Comparison of ENCODE assay signal across 23 cellular contexts in the genomic region with DNA sequence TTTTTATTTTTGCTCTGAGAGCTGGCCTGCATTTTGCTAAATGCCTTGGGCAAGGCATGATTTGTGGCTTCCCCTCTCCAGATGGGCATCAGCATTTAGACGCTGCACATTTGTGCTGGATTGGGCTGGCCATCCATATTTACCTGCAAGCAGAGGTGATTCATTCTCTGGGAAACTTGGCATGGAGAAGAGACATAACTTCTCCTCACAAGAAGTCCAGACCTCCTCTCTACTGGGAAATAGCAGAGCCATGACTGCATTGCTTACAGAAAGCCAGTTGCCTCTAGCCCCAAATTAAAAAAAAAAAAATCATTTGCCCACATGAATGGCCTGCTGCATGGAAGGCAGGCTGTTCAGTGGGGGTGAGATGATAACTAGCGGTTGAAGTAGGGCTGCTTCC.
"Had no signal": no experiment of that assay in that cellular context is flagged by ENCODE, and none has a peak within 500 bp of the region (broad histone marks: within the 10 kb centered on the region; RNA-seq: fewer than 3 reads in every experiment).

No MANE protein-coding gene starts in this region.

- DNase-seq: activated B cell treated with CpG ODN at 0.5 μM for 24 hours; activated CD4-positive, alpha-beta T cell treated with anti-CD3 and anti-CD28 coated beads for 36 hours; activated CD4-positive, alpha-beta T cell treated with anti-CD3 and anti-CD28 coated beads, Interleukin-2, amount 50 U/mL, for 4 hours; activated CD8-positive, alpha-beta memory T cell treated with anti-CD3 and anti-CD28 coated beads for 24 hours; activated CD8-positive, alpha-beta memory T cell treated with anti-CD3 and anti-CD28 coated beads, Interleukin-2, amount 50 U/mL, for 4 hours; activated T-cell treated with anti-CD3 and anti-CD28 coated beads, Interleukin-2, amount 50 U/mL, for 24 hours; aorta; central memory CD4-positive, alpha-beta T cell; dermis blood vessel endothelial cell; effector CD8-positive, alpha-beta T cell; kidney; naive thymus-derived CD4-positive, alpha-beta T cell; stimulated activated CD4-positive, alpha-beta T cell treated with anti-CD3 and anti-CD28 coated beads, Interleukin-4, amount 100 ng/mL, for 1 hour; stimulated activated naive CD4-positive, alpha-beta T cell; T-helper 1 cell; T-helper 9 cell; upper lobe of left lung had no signal

- ATAC-seq: activated CD4-positive, alpha-beta T cell treated with anti-CD3 and anti-CD28 coated beads for 36 hours; activated naive CD4-positive, alpha-beta T cell treated with anti-CD3 and anti-CD28 coated beads, Interleukin-2, amount 50 U/mL, for 72 hours; activated T-helper 17 cell treated with anti-CD3 and anti-CD28 coated beads, Interleukin-2, amount 50 U/mL, for 72 hours; esophagus mucosa; left lobe of liver; naive thymus-derived CD4-positive, alpha-beta T cell had no signal

- H3K9me3 Mint-ChIP-seq: activated B cell treated with CpG ODN at 0.5 μM for 24 hours; activated naive CD4-positive, alpha-beta T cell treated with anti-CD3 and anti-CD28 coated beads, Interleukin-2, amount 50 U/mL, for 72 hours; activated T-cell treated with anti-CD3 and anti-CD28 coated beads, Interleukin-2, amount 50 U/mL, for 24 hours; activated T-helper 17 cell treated with anti-CD3 and anti-CD28 coated beads, Interleukin-2, amount 50 U/mL, for 72 hours had no signal

- H3K4me3 Mint-ChIP-seq: activated B cell treated with CpG ODN at 0.5 μM for 24 hours; activated CD4-positive, alpha-beta T cell treated with anti-CD3 and anti-CD28 coated beads for 36 hours; activated T-cell treated with anti-CD3 and anti-CD28 coated beads, Interleukin-2, amount 50 U/mL, for 24 hours; activated T-helper 17 cell treated with anti-CD3 and anti-CD28 coated beads, Interleukin-2, amount 50 U/mL, for 72 hours; brain; naive thymus-derived CD4-positive, alpha-beta T cell had no signal

- H3K4me1 Mint-ChIP-seq: activated B cell treated with CpG ODN at 0.5 μM for 24 hours; activated CD4-positive, alpha-beta T cell treated with anti-CD3 and anti-CD28 coated beads for 36 hours; activated T-helper 17 cell treated with anti-CD3 and anti-CD28 coated beads, Interleukin-2, amount 50 U/mL, for 72 hours; brain; naive thymus-derived CD4-positive, alpha-beta T cell had no signal

- H3K9me3 ChIP-seq: thoracic aorta, upper lobe of left lung had no signal

- H3K36me3 Mint-ChIP-seq: activated naive CD4-positive, alpha-beta T cell treated with anti-CD3 and anti-CD28 coated beads, Interleukin-2, amount 50 U/mL, for 72 hours; brain had no signal

- H3K27ac Mint-ChIP-seq: activated B cell treated with CpG ODN at 0.5 μM for 24 hours; activated CD4-positive, alpha-beta T cell treated with anti-CD3 and anti-CD28 coated beads for 36 hours; activated naive CD4-positive, alpha-beta T cell treated with anti-CD3 and anti-CD28 coated beads, Interleukin-2, amount 50 U/mL, for 72 hours; activated T-cell treated with anti-CD3 and anti-CD28 coated beads, Interleukin-2, amount 50 U/mL, for 24 hours; activated T-helper 17 cell treated with anti-CD3 and anti-CD28 coated beads, Interleukin-2, amount 50 U/mL, for 72 hours; brain; naive thymus-derived CD4-positive, alpha-beta T cell had no signal

- H3K27me3 Mint-ChIP-seq: activated B cell treated with CpG ODN at 0.5 μM for 24 hours had no signal
